In genomic region chr9:86410281-86410680, GRCh38 we compare ENCODE assay signal across 15 cellular contexts.
"Had no signal": no experiment of that assay in that cellular context is flagged by ENCODE, and none has a peak within 500 bp of the region (broad histone marks: within the 10 kb centered on the region; RNA-seq: fewer than 3 reads in every experiment).

No MANE protein-coding gene starts in this region.

- DNase-seq: activated CD4-positive, alpha-beta T cell treated with anti-CD3 and anti-CD28 coated beads for 36 hours; activated CD8-positive, alpha-beta T cell treated with anti-CD3 and anti-CD28 coated beads, Interleukin-2, amount 10 ng/mL, durations not matched to agents 7 days and 5 days; activated naive CD4-positive, alpha-beta T cell treated with Interleukin-2 at 50 U/mL for 16 hours; activated naive CD8-positive, alpha-beta T cell treated with anti-CD3 and anti-CD28 coated beads, Interleukin-2, amount 50 U/mL, for 24 hours; colonic mucosa; effector CD4-positive, alpha-beta T cell; gastrocnemius medialis; heart right ventricle; T-cell; T1000 had no signal

- H3K27ac ChIP-seq: colonic mucosa, gastrocnemius medialis, heart right ventricle, parathyroid adenoma, skin epidermis, tibial nerve, VCaP had no signal

- ATAC-seq: activated CD4-positive, alpha-beta T cell treated with anti-CD3 and anti-CD28 coated beads for 36 hours; activated CD8-positive, alpha-beta T cell treated with anti-CD3 and anti-CD28 coated beads, Interleukin-2, amount 10 ng/mL, durations not matched to agents 7 days and 5 days; activated naive CD8-positive, alpha-beta T cell treated with anti-CD3 and anti-CD28 coated beads, Interleukin-2, amount 50 U/mL, for 24 hours; gastrocnemius medialis; heart right ventricle; T-cell had no signal

- H2AFZ ChIP-seq: parathyroid adenoma had no signal

- H3K4me3 Mint-ChIP-seq: activated CD4-positive, alpha-beta T cell treated with anti-CD3 and anti-CD28 coated beads for 36 hours; activated CD8-positive, alpha-beta T cell treated with anti-CD3 and anti-CD28 coated beads, Interleukin-2, amount 10 ng/mL, durations not matched to agents 7 days and 5 days; activated naive CD8-positive, alpha-beta T cell treated with anti-CD3 and anti-CD28 coated beads, Interleukin-2, amount 50 U/mL, for 24 hours; neural crest cell; T-cell had no signal

- H3K27me3 ChIP-seq: colonic mucosa, gastrocnemius medialis, tibial nerve had no signal

- H3K9me3 Mint-ChIP-seq: activated naive CD8-positive, alpha-beta T cell treated with anti-CD3 and anti-CD28 coated beads, Interleukin-2, amount 50 U/mL, for 24 hours; neural crest cell; T-cell had no signal

- H3K36me3 ChIP-seq: colonic mucosa, gastrocnemius medialis, heart right ventricle, tibial nerve had no signal

- H3K27ac Mint-ChIP-seq: activated CD4-positive, alpha-beta T cell treated with anti-CD3 and anti-CD28 coated beads for 36 hours; activated CD8-positive, alpha-beta T cell treated with anti-CD3 and anti-CD28 coated beads, Interleukin-2, amount 10 ng/mL, durations not matched to agents 7 days and 5 days; activated naive CD8-positive, alpha-beta T cell treated with anti-CD3 and anti-CD28 coated beads, Interleukin-2, amount 50 U/mL, for 24 hours; T-cell had no signal

- H3K9me3 ChIP-seq: colonic mucosa, gastrocnemius medialis, tibial nerve had no signal

- H3K4me1 Mint-ChIP-seq: T-cell had no signal

- H3K9ac ChIP-seq: parathyroid adenoma had no signal

- H3K36me3 Mint-ChIP-seq: T-cell had no signal

- H3K4me3 ChIP-seq: colonic mucosa, gastrocnemius medialis, heart right ventricle, skin epidermis, tibial nerve had no signal

- H3K4me1 ChIP-seq: colonic mucosa, parathyroid adenoma had no signal
